Comparison of ENCODE assay signal across 8 cellular contexts in the genomic region with DNA sequence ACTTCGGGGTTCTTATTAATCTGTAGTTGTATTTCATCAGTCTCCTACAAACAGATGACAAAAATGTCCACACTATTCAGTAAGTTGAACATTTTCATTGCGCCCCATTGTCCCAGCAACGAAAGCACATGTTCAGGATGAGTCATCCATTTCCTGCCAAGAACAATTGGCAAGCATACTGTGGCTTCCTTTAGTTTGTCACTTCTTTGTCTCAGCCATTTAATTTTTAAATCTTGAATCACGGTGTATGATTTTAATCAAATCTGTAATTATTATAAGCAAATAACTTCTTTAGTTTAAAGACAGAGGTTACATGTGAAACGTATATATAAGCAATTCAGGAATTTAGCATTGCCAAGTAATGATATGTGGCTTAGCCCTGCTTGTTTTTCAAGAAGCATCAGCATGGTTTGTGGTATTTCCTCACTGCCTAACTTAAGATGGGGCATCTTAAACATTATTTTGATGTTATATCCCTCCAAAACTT.
A peak's percentile ranks its signal among the peaks of the same experiment; 100 is the strongest.
DNase-seq lines count a peak whose midpoint lies in the region; ATAC-seq and TF ChIP-seq lines count a peak whose summit lies in the region.

No MANE protein-coding gene starts in this region.

- H3K27me3 ChIP-seq in brain microvascular endothelial cell (replicated peaks) = no peaks in the 10 kb centered on the region

- no peaks in the 10 kb centered on the region for H3K36me3 ChIP-seq in brain microvascular endothelial cell (replicated peaks)

- no peak for TF ChIP-seq CTCF in brain microvascular endothelial cell (IDR thresholded peaks at IDR 0.05; ENCODE audit: low read depth, low read length, missing control alignments)

- in situ Hi-C loops in SK-MEL-5 (cut with HindIII; ENCODE audit: low pct_unique_long_range_greater_than_20kb, low sequenced_read_pairs) = no loop called here
- in situ Hi-C loops in brain microvascular endothelial cell (cut with HindIII; ENCODE audit: low pct_ligation_motif_present, low sequenced_read_pairs) = no loop called here

- no peak overlapping the region for H3K4me3 ChIP-seq in brain microvascular endothelial cell (ENCODE audit: low read depth, low read length)

- DNase-seq in COR-L47 (lab: John Stamatoyannopoulos, UW) (peak; percentile 44), SK-MEL-5 (ENCODE audit: low read depth, low spot score) (peak; percentile 89), brain microvascular endothelial cell (peak; percentile 87), kidney tubule cell (ENCODE audit: low spot score) (peak; percentile 87), NCI-H1048 (lab: John Stamatoyannopoulos, UW) (no peak)
- peak; percentile 16 for DNase-seq in stimulated activated CD8-positive, alpha-beta memory T cell treated with anti-CD3 and anti-CD28 coated beads, Interleukin-12 subunit alpha, Interleukin-12 subunit beta, amount 100 ng/mL, for 1 hour (ENCODE audit: low read depth)

- ATAC-seq in GM19395 (IDR thresholded peaks at IDR 0.05; ENCODE audit: unreplicated experiment) (peak; percentile 91), HG03521 (IDR thresholded peaks at IDR 0.05; ENCODE audit: unreplicated experiment) (peak; percentile 68)

- peak overlapping the region; percentile 84 for H3K27ac ChIP-seq in brain microvascular endothelial cell
